In genomic region chr3:56795097-56795806, GRCh38 we compare ENCODE assay signal across 10 cellular contexts. TPM values are rescaled to one million over a fixed set of nuclear protein-coding genes. Genes with fewer than 3 reads are reported as not detected.
A peak's percentile ranks its signal among the peaks of the same experiment; 100 is the strongest.
DNase-seq lines count a peak whose midpoint lies in the region; ATAC-seq, FAIRE-seq and TF ChIP-seq lines count a peak whose summit lies in the region.
"Had no signal": no experiment of that assay in that cellular context is flagged by ENCODE, and none has a peak within 500 bp of the region (broad histone marks: within the 10 kb centered on the region; RNA-seq: fewer than 3 reads in every experiment).

No MANE protein-coding gene starts in this region.

- H3K4me1 ChIP-seq in CD8-positive, alpha-beta memory T cell (ENCODE audit: insufficient read depth, low read length): peaks cover 84% of the 10 kb centered on the region
- peaks cover 66% of the 10 kb centered on the region for H3K4me1 ChIP-seq in effector memory CD4-positive, alpha-beta T cell (ENCODE audit: control insufficient read depth, insufficient read depth, low read length, poor library complexity, severe bottlenecking)

- no peaks in the 10 kb centered on the region for H3K27me3 Mint-ChIP-seq in CD8-positive, alpha-beta memory T cell
- no peaks in the 10 kb centered on the region for H3K27me3 Mint-ChIP-seq in natural killer cell treated with Interleukin-12 subunit alpha and Interleukin-12 subunit beta and Interleukin-15 and Interleukin-18, amount 100 ng/mL, for 72 hours

- H3K4me3 Mint-ChIP-seq in CD8-positive, alpha-beta memory T cell: peak overlapping the region; percentile 78 to 100 (median 91)
- peak overlapping the region; percentile 99 for H3K4me3 Mint-ChIP-seq in natural killer cell treated with Interleukin-12 subunit alpha and Interleukin-12 subunit beta and Interleukin-15 and Interleukin-18, amount 100 ng/mL, for 72 hours

- no peak for TF ChIP-seq POLR2A in GM18505 (IDR thresholded peaks at IDR 0.05; ENCODE audit: borderline replicate concordance, extremely low read depth, insufficient read depth, insufficient read length)

- no peaks in the 10 kb centered on the region for H3K27me3 ChIP-seq in CD8-positive, alpha-beta memory T cell (ENCODE audit: insufficient read depth, low read length, poor library complexity, severe bottlenecking)
- no peaks in the 10 kb centered on the region for H3K27me3 ChIP-seq in effector memory CD4-positive, alpha-beta T cell (replicated peaks; ENCODE audit: control insufficient read depth, insufficient read depth, low read length, poor library complexity, severe bottlenecking)

- no peak for DNase-seq in CD8-positive, alpha-beta memory T cell
- DNase-seq in RPMI7951 (ENCODE audit: low read depth) (peak; percentile 33), urothelium cell line (ENCODE audit: low spot score) (no peak), NCI-H526 (lab: John Stamatoyannopoulos, UW) (no peak), frontal cortex (ENCODE audit: low spot score in 2 of 2) (no peak)
- DNase-seq in effector memory CD4-positive, alpha-beta T cell: no peak
- DNase-seq in natural killer cell treated with Interleukin-12 subunit alpha and Interleukin-12 subunit beta and Interleukin-15 and Interleukin-18, amount 100 ng/mL, for 72 hours (ENCODE audit: low spot score): no peak
- DNase-seq: anterior cingulate cortex, NCI-H2227 treated with DMSO at 0.1 percent for 48 hours had no signal

- CTCF ChIA-PET in CD8-positive, alpha-beta memory T cell (lab: Charles Lee): interaction anchor here (7.2 to 9.7 kb wide), 2 partner anchors 11 to 43 kb away, joined by 127 to 208 read pairs; no protein-coding TSS in a partner anchor

- H3K27ac Mint-ChIP-seq in CD8-positive, alpha-beta memory T cell: peak overlapping the region; percentile 88 to 98 (median 90)
- H3K27ac Mint-ChIP-seq in natural killer cell treated with Interleukin-12 subunit alpha and Interleukin-12 subunit beta and Interleukin-15 and Interleukin-18, amount 100 ng/mL, for 72 hours: peak overlapping the region; percentile 83 to 93

- H3K36me3 ChIP-seq in CD8-positive, alpha-beta memory T cell (ENCODE audit: insufficient read depth, low read length): no peaks in the 10 kb centered on the region
- H3K36me3 ChIP-seq in effector memory CD4-positive, alpha-beta T cell (ENCODE audit: control insufficient read depth, insufficient read depth, low read length): no peaks in the 10 kb centered on the region

- FAIRE-seq in urothelium cell line (lab: Jason Lieb, UNC) (no peak), frontal cortex (lab: Jason Lieb, UNC) (no peak)

- H3K4me1 Mint-ChIP-seq in CD8-positive, alpha-beta memory T cell: peaks cover 73 to 95% (median 89%) of the 10 kb centered on the region in 3 donors
- H3K4me1 Mint-ChIP-seq in natural killer cell treated with Interleukin-12 subunit alpha and Interleukin-12 subunit beta and Interleukin-15 and Interleukin-18, amount 100 ng/mL, for 72 hours (ENCODE audit: low read depth in 2 of 2): peaks cover 62 to 91% of the 10 kb centered on the region in 2 donors

- POLR2A ChIA-PET in CD8-positive, alpha-beta memory T cell (lab: Charles Lee): interaction anchor here (0.6 kb wide), 1 partner anchor 13 kb away, joined by 3 read pairs; no protein-coding TSS in a partner anchor

- ATAC-seq in natural killer cell treated with Interleukin-12 subunit alpha and Interleukin-12 subunit beta and Interleukin-15 and Interleukin-18, amount 100 ng/mL, for 72 hours: no peak
- no peak for ATAC-seq in GM18505 (IDR thresholded peaks at IDR 0.05; ENCODE audit: unreplicated experiment)

- no peak overlapping the region for H3K4me3 ChIP-seq in CD8-positive, alpha-beta memory T cell (ENCODE audit: low read length)
- H3K4me3 ChIP-seq in effector memory CD4-positive, alpha-beta T cell (ENCODE audit: insufficient read depth, low read depth, low read length, poor library complexity, severe bottlenecking): no peak overlapping the region

- peaks cover 0 to 58% (median 8%) of the 10 kb centered on the region in 3 donors for H3K36me3 Mint-ChIP-seq in CD8-positive, alpha-beta memory T cell
- H3K36me3 Mint-ChIP-seq in natural killer cell treated with Interleukin-12 subunit alpha and Interleukin-12 subunit beta and Interleukin-15 and Interleukin-18, amount 100 ng/mL, for 72 hours: peaks cover 22% of the 10 kb centered on the region

- no peaks in the 10 kb centered on the region for H3K9me3 Mint-ChIP-seq in CD8-positive, alpha-beta memory T cell
- H3K9me3 Mint-ChIP-seq in natural killer cell treated with Interleukin-12 subunit alpha and Interleukin-12 subunit beta and Interleukin-15 and Interleukin-18, amount 100 ng/mL, for 72 hours: no peaks in the 10 kb centered on the region

- H3K9me3 ChIP-seq in CD8-positive, alpha-beta memory T cell (ENCODE audit: low read length): no peaks in the 10 kb centered on the region
- H3K9me3 ChIP-seq in effector memory CD4-positive, alpha-beta T cell (ENCODE audit: control insufficient read depth, low read length): no peaks in the 10 kb centered on the region

- no peak overlapping the region for H3K27ac ChIP-seq in CD8-positive, alpha-beta memory T cell (ENCODE audit: low read depth, low read length)
- H3K27ac ChIP-seq in effector memory CD4-positive, alpha-beta T cell (ENCODE audit: insufficient read depth, low read length, poor library complexity, severe bottlenecking): peak overlapping the region; percentile 76

RNA-seq across cellular contexts. Expression of gene ARHGEF3, which starts 6.5 kb away (rescaled TPM):
- 10 to 100 TPM; 55.1 to 56.6 TPM for total RNA-seq in CD8-positive, alpha-beta memory T cell
- 110 TPM for polyA plus RNA-seq in CD8-positive, alpha-beta memory T cell
- total RNA-seq in RPMI7951 (2014; rRNA removed; shearing (Covaris generic)): 9.8 and 14.5 TPM in 2 replicates
- total RNA-seq in natural killer cell treated with Interleukin-12 subunit alpha and Interleukin-12 subunit beta and Interleukin-15 and Interleukin-18, amount 100 ng/mL, for 72 hours: 100 to 1,000 TPM in 1 of 2 donors, 10 to 100 TPM in 1; 42.9 to 102 TPM
- 26.1 TPM for total RNA-seq in frontal cortex
